19 cellular contexts compared by ENCODE assay signal in the genomic region with DNA sequence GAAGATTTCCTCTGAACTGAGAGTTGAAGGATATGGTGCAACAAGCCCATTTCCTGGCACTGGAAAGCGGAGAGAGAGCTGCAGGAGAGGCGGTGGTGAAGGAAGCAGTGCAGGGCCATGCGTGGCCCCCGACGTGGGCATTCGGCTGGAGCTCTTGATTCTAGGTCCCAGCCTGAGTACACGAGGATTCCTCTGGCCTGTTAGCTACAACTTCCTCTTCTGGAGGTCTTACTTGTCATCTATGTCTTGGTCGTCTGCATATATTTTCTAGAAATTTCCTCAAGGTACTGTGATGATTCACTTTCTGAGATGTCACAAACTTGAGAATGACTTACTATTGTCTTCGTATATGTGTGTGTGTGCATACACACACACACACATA. TPM values are rescaled to one million over a fixed set of nuclear protein-coding genes. Genes with fewer than 3 reads are reported as not detected.
DNase-seq lines count a peak whose midpoint lies in the region; ATAC-seq and TF ChIP-seq lines count a peak whose summit lies in the region.
"Had no signal": no experiment of that assay in that cellular context is flagged by ENCODE, and none has a peak within 500 bp of the region (broad histone marks: within the 10 kb centered on the region; RNA-seq: fewer than 3 reads in every experiment).

No MANE protein-coding gene starts in this region.

- peak; percentile 61 for DNase-seq in activated CD8-positive, alpha-beta memory T cell treated with anti-CD3 and anti-CD28 coated beads for 24 hours
- DNase-seq in activated CD8-positive, alpha-beta memory T cell treated with anti-CD3 and anti-CD28 coated beads, Interleukin-2, amount 50 U/mL, for 4 hours = no peak
- DNase-seq in NOMO-1 (lab: John Stamatoyannopoulos, UW; ENCODE audit: unreplicated experiment in 2 of 2) = peak; percentile 86 to 94
- no peak for DNase-seq in activated T-helper 1 cell treated with anti-CD3 and anti-CD28 coated beads, Interleukin-12 subunit alpha, Interleukin-12 subunit beta, Interleukin-2, Interleukin-4 antibody, amounts not matched to agents 30 ng/mL and 10 ng/mL and 1 ng/mL, durations not matched to agents 14 hours and 24 hours and 36 hours (ENCODE audit: low spot score)
- DNase-seq in stimulated activated effector memory CD8-positive, alpha-beta T cell treated with anti-CD3 and anti-CD28 coated beads, Interleukin-12 subunit alpha, Interleukin-12 subunit beta, amount 100 ng/mL, for 72 hours (ENCODE audit: low spot score in 2 of 2) = peak in 1 of 2 donors; percentile 55
- DNase-seq in GM20000 (ENCODE audit: low spot score) = no peak
- no peak for DNase-seq in SK-N-DZ (ENCODE audit: low spot score)
- no peak for DNase-seq in NCI-H2081 (lab: John Stamatoyannopoulos, UW)
- DNase-seq: activated CD4-positive, alpha-beta T cell treated with anti-CD3 and anti-CD28 coated beads, Interleukin-2, amount 50 U/mL, for 4 hours; central memory CD4-positive, alpha-beta T cell; COR-L47; endodermal cell; left ventricle myocardium inferior; naive thymus-derived CD8-positive, alpha-beta T cell; NCI-H1694; NCI-H524; RPMI8226; testis had no signal

- no peak for TF ChIP-seq CTCF in GM20000 (IDR thresholded peaks at IDR 0.05; ENCODE audit: extremely low read depth, missing control alignments)

- no peaks in the 10 kb centered on the region for H3K9me3 Mint-ChIP-seq in activated T-helper 1 cell treated with anti-CD3 and anti-CD28 coated beads, Interleukin-12 subunit alpha, Interleukin-12 subunit beta, Interleukin-2, Interleukin-4 antibody, amounts not matched to agents 30 ng/mL and 10 ng/mL and 1 ng/mL, durations not matched to agents 14 hours and 24 hours and 36 hours
- H3K9me3 Mint-ChIP-seq in stimulated activated effector memory CD8-positive, alpha-beta T cell treated with anti-CD3 and anti-CD28 coated beads, Interleukin-12 subunit alpha, Interleukin-12 subunit beta, amount 100 ng/mL, for 72 hours = no peaks in the 10 kb centered on the region
- H3K9me3 Mint-ChIP-seq: endodermal cell; naive thymus-derived CD8-positive, alpha-beta T cell; T-helper 1 cell treated with Interleukin-12 subunit alpha and Interleukin-12 subunit beta and Interleukin-4 antibody, amounts not matched to agents 30 μg/mL and 1 μg/mL, for 36 hours had no signal

- H3K36me3 Mint-ChIP-seq in activated T-helper 1 cell treated with anti-CD3 and anti-CD28 coated beads, Interleukin-12 subunit alpha, Interleukin-12 subunit beta, Interleukin-2, Interleukin-4 antibody, amounts not matched to agents 30 ng/mL and 10 ng/mL and 1 ng/mL, durations not matched to agents 14 hours and 24 hours and 36 hours (ENCODE audit: low read depth) = no peaks in the 10 kb centered on the region
- peaks cover 7% of the 10 kb centered on the region for H3K36me3 Mint-ChIP-seq in stimulated activated effector memory CD8-positive, alpha-beta T cell treated with anti-CD3 and anti-CD28 coated beads, Interleukin-12 subunit alpha, Interleukin-12 subunit beta, amount 100 ng/mL, for 72 hours
- H3K36me3 Mint-ChIP-seq: naive thymus-derived CD8-positive, alpha-beta T cell had no signal

- peak overlapping the region; percentile 79 for H3K27ac Mint-ChIP-seq in activated T-helper 1 cell treated with anti-CD3 and anti-CD28 coated beads, Interleukin-12 subunit alpha, Interleukin-12 subunit beta, Interleukin-2, Interleukin-4 antibody, amounts not matched to agents 30 ng/mL and 10 ng/mL and 1 ng/mL, durations not matched to agents 14 hours and 24 hours and 36 hours
- peak overlapping the region; percentile 72 for H3K27ac Mint-ChIP-seq in stimulated activated effector memory CD8-positive, alpha-beta T cell treated with anti-CD3 and anti-CD28 coated beads, Interleukin-12 subunit alpha, Interleukin-12 subunit beta, amount 100 ng/mL, for 72 hours
- H3K27ac Mint-ChIP-seq: endodermal cell; naive thymus-derived CD8-positive, alpha-beta T cell; T-helper 1 cell treated with Interleukin-12 subunit alpha and Interleukin-12 subunit beta and Interleukin-4 antibody, amounts not matched to agents 30 μg/mL and 1 μg/mL, for 36 hours had no signal

- ATAC-seq in stimulated activated effector memory CD8-positive, alpha-beta T cell treated with anti-CD3 and anti-CD28 coated beads, Interleukin-12 subunit alpha, Interleukin-12 subunit beta, amount 100 ng/mL, for 72 hours = peak; percentile 89
- ATAC-seq: naive thymus-derived CD8-positive, alpha-beta T cell had no signal

- peaks cover 11% of the 10 kb centered on the region for H3K4me1 Mint-ChIP-seq in activated T-helper 1 cell treated with anti-CD3 and anti-CD28 coated beads, Interleukin-12 subunit alpha, Interleukin-12 subunit beta, Interleukin-2, Interleukin-4 antibody, amounts not matched to agents 30 ng/mL and 10 ng/mL and 1 ng/mL, durations not matched to agents 14 hours and 24 hours and 36 hours (ENCODE audit: low read depth)
- H3K4me1 Mint-ChIP-seq in stimulated activated effector memory CD8-positive, alpha-beta T cell treated with anti-CD3 and anti-CD28 coated beads, Interleukin-12 subunit alpha, Interleukin-12 subunit beta, amount 100 ng/mL, for 72 hours = peaks cover 19% of the 10 kb centered on the region

- intact Hi-C loops in activated T-helper 1 cell treated with anti-CD3 and anti-CD28 coated beads, Interleukin-12 subunit alpha, Interleukin-12 subunit beta, Interleukin-2, Interleukin-4 antibody, amounts not matched to agents 30 ng/mL and 10 ng/mL and 1 ng/mL, durations not matched to agents 14 hours and 24 hours and 36 hours (cut with micrococcal nuclease) = loop anchor here (1.0 to 2.0 kb wide), 6 partner anchors 33 to 203 kb away; no protein-coding TSS in a partner anchor

- peak overlapping the region; percentile 15 for H3K4me3 Mint-ChIP-seq in activated T-helper 1 cell treated with anti-CD3 and anti-CD28 coated beads, Interleukin-12 subunit alpha, Interleukin-12 subunit beta, Interleukin-2, Interleukin-4 antibody, amounts not matched to agents 30 ng/mL and 10 ng/mL and 1 ng/mL, durations not matched to agents 14 hours and 24 hours and 36 hours
- H3K4me3 Mint-ChIP-seq in stimulated activated effector memory CD8-positive, alpha-beta T cell treated with anti-CD3 and anti-CD28 coated beads, Interleukin-12 subunit alpha, Interleukin-12 subunit beta, amount 100 ng/mL, for 72 hours = peak overlapping the region; percentile 50
- H3K4me3 Mint-ChIP-seq: endodermal cell; naive thymus-derived CD8-positive, alpha-beta T cell; T-helper 1 cell treated with Interleukin-12 subunit alpha and Interleukin-12 subunit beta and Interleukin-4 antibody, amounts not matched to agents 30 μg/mL and 1 μg/mL, for 36 hours had no signal

- peaks cover 48% of the 10 kb centered on the region for H3K27me3 Mint-ChIP-seq in activated T-helper 1 cell treated with anti-CD3 and anti-CD28 coated beads, Interleukin-12 subunit alpha, Interleukin-12 subunit beta, Interleukin-2, Interleukin-4 antibody, amounts not matched to agents 30 ng/mL and 10 ng/mL and 1 ng/mL, durations not matched to agents 14 hours and 24 hours and 36 hours (ENCODE audit: insufficient read depth)

RNA-seq across cellular contexts. Expression of gene JAZF1, which starts 59.2 kb away (rescaled TPM):
- total RNA-seq in activated T-helper 1 cell treated with anti-CD3 and anti-CD28 coated beads, Interleukin-12 subunit alpha, Interleukin-12 subunit beta, Interleukin-2, Interleukin-4 antibody, amounts not matched to agents 30 ng/mL and 10 ng/mL and 1 ng/mL, durations not matched to agents 14 hours and 24 hours and 36 hours = 6.2 and 9.8 TPM in 2 replicates
- polyA plus RNA-seq in SK-N-DZ (2014; cell fraction: cytosol; rRNA removed) = 5.9 and 6.2 TPM in 2 replicates
- 4.3 and 5.5 TPM in 2 replicates for polyA plus RNA-seq in SK-N-DZ (2014; cell fraction: nucleus; rRNA removed)

Comparison
In these comparisons a context has a peak if more than half of its experiments do, and no peak if none do; other contexts are left out.
1. DNase-seq: peak in activated CD8-positive, alpha-beta memory T cell treated with anti-CD3 and anti-CD28 coated beads for 24 hours (single experiment) and NOMO-1 (2 of 2); none in activated CD8-positive, alpha-beta memory T cell treated with anti-CD3 and anti-CD28 coated beads, Interleukin-2, amount 50 U/mL, for 4 hours (single experiment), activated T-helper 1 cell treated with anti-CD3 and anti-CD28 coated beads, Interleukin-12 subunit alpha, Interleukin-12 subunit beta, Interleukin-2, Interleukin-4 antibody, amounts not matched to agents 30 ng/mL and 10 ng/mL and 1 ng/mL, durations not matched to agents 14 hours and 24 hours and 36 hours (single experiment), GM20000 (single experiment), SK-N-DZ (single experiment) and NCI-H2081 (0 of 2).